Comparison of ENCODE assay signal across 34 cellular contexts in the genomic region with DNA sequence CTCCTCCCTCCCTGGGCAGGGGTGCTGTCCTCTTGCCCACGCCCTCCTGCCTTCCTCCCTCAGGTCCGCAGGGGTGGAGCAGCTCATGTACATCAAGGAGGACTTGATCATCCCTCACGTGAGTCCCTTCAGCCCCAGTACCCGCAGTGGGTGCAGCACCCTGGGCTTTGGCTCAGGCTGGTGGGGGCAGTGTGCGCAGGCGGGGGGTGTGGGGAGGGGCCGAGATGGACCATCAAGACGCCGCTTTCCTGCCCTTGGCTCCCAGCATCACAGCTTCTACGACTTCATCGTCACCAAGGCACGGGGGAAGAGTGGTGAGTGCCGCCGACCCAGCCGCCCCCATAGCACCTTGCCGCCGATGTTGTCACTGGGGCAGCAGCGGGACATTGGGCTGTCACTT.
"Had no signal": no experiment of that assay in that cellular context is flagged by ENCODE, and none has a peak within 500 bp of the region (broad histone marks: within the 10 kb centered on the region; RNA-seq: fewer than 3 reads in every experiment).

No MANE protein-coding gene starts in this region.

- H3K36me3 Mint-ChIP-seq: activated naive CD4-positive, alpha-beta T cell treated with anti-CD3 and anti-CD28 coated beads, Interleukin-2, amount 50 U/mL, for 24 hours; activated naive CD8-positive, alpha-beta T cell had no signal

- H3K9me3 ChIP-seq: body of pancreas, breast epithelium had no signal

- H3K27ac ChIP-seq: body of pancreas, brain microvascular endothelial cell, breast epithelium, WERI-Rb-1 had no signal

- DNase-seq: activated CD4-positive, alpha-beta memory T cell treated with anti-CD3 and anti-CD28 coated beads, Interleukin-2, amount 10 ng/mL, durations not matched to agents 7 days and 5 days; activated CD4-positive, alpha-beta T cell treated with anti-CD3 and anti-CD28 coated beads for 1 hour; activated CD4-positive, alpha-beta T cell treated with anti-CD3 and anti-CD28 coated beads for 36 hours; activated CD4-positive, alpha-beta T cell treated with anti-CD3 and anti-CD28 coated beads for 48 hours; activated CD4-positive, alpha-beta T cell treated with anti-CD3 and anti-CD28 coated beads, Interleukin-2, amount 10 ng/mL, durations not matched to agents 7 days and 5 days; activated CD4-positive, alpha-beta T cell treated with anti-CD3 and anti-CD28 coated beads, Interleukin-2, amount 50 U/mL, for 48 hours; activated CD4-positive, CD25-positive, alpha-beta regulatory T cell; activated CD8-positive, alpha-beta memory T cell treated with anti-CD3 and anti-CD28 coated beads for 24 hours; activated CD8-positive, alpha-beta memory T cell treated with anti-CD3 and anti-CD28 coated beads, Interleukin-2, amount 10 ng/mL, durations not matched to agents 7 days and 5 days; activated CD8-positive, alpha-beta memory T cell treated with anti-CD3 and anti-CD28 coated beads, Interleukin-2, amount 50 U/mL, for 48 hours; activated CD8-positive, alpha-beta T cell treated with anti-CD3 and anti-CD28 coated beads, Interleukin-2, amount 10 ng/mL, durations not matched to agents 7 days and 5 days; activated effector memory CD4-positive, alpha-beta T cell treated with Interleukin-2 at 50 U/mL for 16 hours; activated gamma-delta T cell; activated naive CD4-positive, alpha-beta T cell treated with anti-CD3 and anti-CD28 coated beads, Interleukin-2, amount 10 ng/mL, durations not matched to agents 7 days and 5 days; activated naive CD4-positive, alpha-beta T cell treated with Interleukin-2 at 50 U/mL for 16 hours; activated naive CD8-positive, alpha-beta T cell treated with anti-CD3 and anti-CD28 coated beads, Interleukin-2, amount 10 ng/mL, durations not matched to agents 7 days and 5 days; activated naive CD8-positive, alpha-beta T cell treated with anti-CD3 and anti-CD28 coated beads, Interleukin-2, amount 50 U/mL, for 24 hours; activated T-cell treated with anti-CD3 and anti-CD28 coated beads, Interleukin-2, amount 50 U/mL, for 24 hours; activated T-cell treated with anti-CD3 and anti-CD28 coated beads, Interleukin-2, amount 50 U/mL, for 48 hours; aorta; body of pancreas; brain microvascular endothelial cell; central memory CD4-positive, alpha-beta T cell; T-cell; T-helper 2 cell; T-helper 9 cell; WERI-Rb-1 had no signal

- H3K27ac Mint-ChIP-seq: activated CD4-positive, alpha-beta memory T cell treated with anti-CD3 and anti-CD28 coated beads, Interleukin-2, amount 10 ng/mL, durations not matched to agents 7 days and 5 days; activated CD4-positive, alpha-beta T cell treated with anti-CD3 and anti-CD28 coated beads for 36 hours; activated CD4-positive, alpha-beta T cell treated with anti-CD3 and anti-CD28 coated beads, Interleukin-2, amount 10 ng/mL, durations not matched to agents 7 days and 5 days; activated CD8-positive, alpha-beta memory T cell treated with anti-CD3 and anti-CD28 coated beads, Interleukin-2, amount 10 ng/mL, durations not matched to agents 7 days and 5 days; activated CD8-positive, alpha-beta T cell treated with anti-CD3 and anti-CD28 coated beads, Interleukin-2, amount 10 ng/mL, durations not matched to agents 7 days and 5 days; activated naive CD4-positive, alpha-beta T cell treated with anti-CD3 and anti-CD28 coated beads, Interleukin-2, amount 50 U/mL, for 24 hours; activated naive CD8-positive, alpha-beta T cell; activated naive CD8-positive, alpha-beta T cell treated with anti-CD3 and anti-CD28 coated beads, Interleukin-2, amount 10 ng/mL, durations not matched to agents 7 days and 5 days; activated naive CD8-positive, alpha-beta T cell treated with anti-CD3 and anti-CD28 coated beads, Interleukin-2, amount 50 U/mL, for 24 hours; activated T-cell treated with anti-CD3 and anti-CD28 coated beads, Interleukin-2, amount 50 U/mL, for 24 hours; activated T-helper 2 cell treated with anti-CD3 and anti-CD28 coated beads, Interferon-gamma antibody, Interleukin-2, Interleukin-4, amounts not matched to agents 10 μg/mL and 5 μg/mL and 100 μg/mL, durations not matched to agents 14 hours and 24 hours and 36 hours; T-cell; T-helper 2 cell treated with Interferon-gamma antibody and Interleukin-4, amounts not matched to agents 5 μg/mL and 100 μg/mL, for 36 hours; WTC11 had no signal

- H3K4me3 Mint-ChIP-seq: activated CD4-positive, alpha-beta memory T cell treated with anti-CD3 and anti-CD28 coated beads, Interleukin-2, amount 10 ng/mL, durations not matched to agents 7 days and 5 days; activated CD4-positive, alpha-beta T cell treated with anti-CD3 and anti-CD28 coated beads for 36 hours; activated CD4-positive, alpha-beta T cell treated with anti-CD3 and anti-CD28 coated beads, Interleukin-2, amount 10 ng/mL, durations not matched to agents 7 days and 5 days; activated CD8-positive, alpha-beta memory T cell treated with anti-CD3 and anti-CD28 coated beads, Interleukin-2, amount 10 ng/mL, durations not matched to agents 7 days and 5 days; activated CD8-positive, alpha-beta T cell treated with anti-CD3 and anti-CD28 coated beads, Interleukin-2, amount 10 ng/mL, durations not matched to agents 7 days and 5 days; activated naive CD4-positive, alpha-beta T cell treated with anti-CD3 and anti-CD28 coated beads, Interleukin-2, amount 10 ng/mL, durations not matched to agents 7 days and 5 days; activated naive CD4-positive, alpha-beta T cell treated with anti-CD3 and anti-CD28 coated beads, Interleukin-2, amount 50 U/mL, for 24 hours; activated naive CD8-positive, alpha-beta T cell; activated naive CD8-positive, alpha-beta T cell treated with anti-CD3 and anti-CD28 coated beads, Interleukin-2, amount 10 ng/mL, durations not matched to agents 7 days and 5 days; activated naive CD8-positive, alpha-beta T cell treated with anti-CD3 and anti-CD28 coated beads, Interleukin-2, amount 50 U/mL, for 24 hours; activated T-cell treated with anti-CD3 and anti-CD28 coated beads, Interleukin-2, amount 50 U/mL, for 24 hours; T-cell; T-helper 2 cell treated with Interferon-gamma antibody and Interleukin-4, amounts not matched to agents 5 μg/mL and 100 μg/mL, for 36 hours; WTC11 had no signal

- H3K27me3 Mint-ChIP-seq: activated CD4-positive, alpha-beta memory T cell treated with anti-CD3 and anti-CD28 coated beads, Interleukin-2, amount 10 ng/mL, durations not matched to agents 7 days and 5 days; activated CD4-positive, alpha-beta T cell treated with anti-CD3 and anti-CD28 coated beads for 36 hours; activated CD4-positive, alpha-beta T cell treated with anti-CD3 and anti-CD28 coated beads, Interleukin-2, amount 10 ng/mL, durations not matched to agents 7 days and 5 days; activated CD8-positive, alpha-beta memory T cell treated with anti-CD3 and anti-CD28 coated beads, Interleukin-2, amount 10 ng/mL, durations not matched to agents 7 days and 5 days; activated naive CD4-positive, alpha-beta T cell treated with anti-CD3 and anti-CD28 coated beads, Interleukin-2, amount 10 ng/mL, durations not matched to agents 7 days and 5 days; activated naive CD4-positive, alpha-beta T cell treated with anti-CD3 and anti-CD28 coated beads, Interleukin-2, amount 50 U/mL, for 24 hours; activated naive CD8-positive, alpha-beta T cell; activated naive CD8-positive, alpha-beta T cell treated with anti-CD3 and anti-CD28 coated beads, Interleukin-2, amount 10 ng/mL, durations not matched to agents 7 days and 5 days; activated naive CD8-positive, alpha-beta T cell treated with anti-CD3 and anti-CD28 coated beads, Interleukin-2, amount 50 U/mL, for 24 hours had no signal

- H3K9me3 Mint-ChIP-seq: activated CD4-positive, alpha-beta memory T cell treated with anti-CD3 and anti-CD28 coated beads, Interleukin-2, amount 10 ng/mL, durations not matched to agents 7 days and 5 days; activated CD4-positive, alpha-beta T cell treated with anti-CD3 and anti-CD28 coated beads, Interleukin-2, amount 10 ng/mL, durations not matched to agents 7 days and 5 days; activated naive CD4-positive, alpha-beta T cell treated with anti-CD3 and anti-CD28 coated beads, Interleukin-2, amount 10 ng/mL, durations not matched to agents 7 days and 5 days; activated naive CD4-positive, alpha-beta T cell treated with anti-CD3 and anti-CD28 coated beads, Interleukin-2, amount 50 U/mL, for 24 hours; activated naive CD8-positive, alpha-beta T cell treated with anti-CD3 and anti-CD28 coated beads, Interleukin-2, amount 10 ng/mL, durations not matched to agents 7 days and 5 days; activated naive CD8-positive, alpha-beta T cell treated with anti-CD3 and anti-CD28 coated beads, Interleukin-2, amount 50 U/mL, for 24 hours; activated T-cell treated with anti-CD3 and anti-CD28 coated beads, Interleukin-2, amount 50 U/mL, for 24 hours; activated T-helper 2 cell treated with anti-CD3 and anti-CD28 coated beads, Interferon-gamma antibody, Interleukin-2, Interleukin-4, amounts not matched to agents 10 μg/mL and 5 μg/mL and 100 μg/mL, durations not matched to agents 14 hours and 24 hours and 36 hours; T-cell; T-helper 2 cell treated with Interferon-gamma antibody and Interleukin-4, amounts not matched to agents 5 μg/mL and 100 μg/mL, for 36 hours; WTC11 had no signal

- H3K27me3 ChIP-seq: body of pancreas, brain microvascular endothelial cell had no signal

- ATAC-seq: activated CD4-positive, alpha-beta T cell treated with anti-CD3 and anti-CD28 coated beads for 36 hours; activated CD4-positive, CD25-positive, alpha-beta regulatory T cell treated with anti-CD3 and anti-CD28 coated beads, Interleukin-2, amount 50 U/mL, for 24 hours; activated CD8-positive, alpha-beta memory T cell treated with anti-CD3 and anti-CD28 coated beads, Interleukin-2, amount 10 ng/mL, durations not matched to agents 7 days and 5 days; activated CD8-positive, alpha-beta T cell treated with anti-CD3 and anti-CD28 coated beads, Interleukin-2, amount 10 ng/mL, durations not matched to agents 7 days and 5 days; activated naive CD8-positive, alpha-beta T cell treated with anti-CD3 and anti-CD28 coated beads, Interleukin-2, amount 50 U/mL, for 24 hours; body of pancreas; T-cell; WTC11 had no signal

- H3K4me1 Mint-ChIP-seq: activated naive CD4-positive, alpha-beta T cell treated with anti-CD3 and anti-CD28 coated beads, Interleukin-2, amount 50 U/mL, for 24 hours; activated naive CD8-positive, alpha-beta T cell treated with anti-CD3 and anti-CD28 coated beads, Interleukin-2, amount 10 ng/mL, durations not matched to agents 7 days and 5 days; WTC11 had no signal

- H3K4me3 ChIP-seq: body of pancreas, breast epithelium had no signal
